2 cellular contexts compared by ENCODE assay signal in genomic region chr12:6373022-6373787, GRCh38.
TF ChIP-seq lines count a peak whose summit lies in the region.

No MANE protein-coding gene starts in this region.

TF ChIP-seq in SK-N-SH, 30 proteins besides CTCF, POLR2A, EP300 and RAD21:
- no peak for TF ChIP-seq REST (IDR thresholded peaks at IDR 0.05; ENCODE audit: low read depth, low read length)
- no peak for TF ChIP-seq GABPA (IDR thresholded peaks at IDR 0.05; ENCODE audit: low read depth)

TF ChIP-seq in SK-N-SH treated with all-trans-retinoic acid at 6 μM for 48 hours, 23 proteins besides CTCF, POLR2A, EP300 and RAD21 (continued from another document):
- TF ChIP-seq PATZ1 (CRISPR knock-in tag; IDR thresholded peaks at IDR 0.05; ENCODE audit: borderline replicate concordance) (no peak), ZFP3 (CRISPR knock-in tag; IDR thresholded peaks at IDR 0.05) (no peak), CSRNP3 (CRISPR knock-in tag; IDR thresholded peaks at IDR 0.05) (no peak), TCF4 (CRISPR knock-in tag; IDR thresholded peaks at IDR 0.05; ENCODE audit: borderline replicate concordance) (no peak), ZNF8 (CRISPR knock-in tag; IDR thresholded peaks at IDR 0.05) (no peak), OSR1 (CRISPR knock-in tag; IDR thresholded peaks at IDR 0.05) (no peak), ZFP30 (CRISPR knock-in tag; IDR thresholded peaks at IDR 0.05) (no peak), TOX (CRISPR knock-in tag; IDR thresholded peaks at IDR 0.05; ENCODE audit: borderline replicate concordance) (no peak), GLIS3 (CRISPR knock-in tag; IDR thresholded peaks at IDR 0.05) (no peak), ZNF565 (CRISPR knock-in tag; conservative IDR thresholded peaks at IDR 0.05; ENCODE audit: low read depth) (no peak), BACH2 (CRISPR knock-in tag; IDR thresholded peaks at IDR 0.05; ENCODE audit: borderline replicate concordance) (no peak), ARNTL (CRISPR knock-in tag; IDR thresholded peaks at IDR 0.05; ENCODE audit: borderline replicate concordance, low read depth) (no peak)
